Comparison of ENCODE assay signal across 31 cellular contexts in genomic region chr7:132723506-132724081, GRCh38.
"Had no signal": no experiment of that assay in that cellular context is flagged by ENCODE, and none has a peak within 500 bp of the region (broad histone marks: within the 10 kb centered on the region; RNA-seq: fewer than 3 reads in every experiment).

No MANE protein-coding gene starts in this region.

- H3K27me3 ChIP-seq: heart left ventricle, left lung, sigmoid colon, stomach, thyroid gland, upper lobe of left lung, vagina had no signal

- H3K36me3 ChIP-seq: heart left ventricle, left lung, lower lobe of right lung, sigmoid colon, stomach, thyroid gland, upper lobe of left lung, vagina had no signal

- DNase-seq: activated CD4-positive, alpha-beta memory T cell treated with anti-CD3 and anti-CD28 coated beads, Interleukin-2, amount 10 ng/mL, durations not matched to agents 7 days and 5 days; activated CD4-positive, alpha-beta T cell treated with anti-CD3 and anti-CD28 coated beads for 1 hour; activated CD4-positive, alpha-beta T cell treated with anti-CD3 and anti-CD28 coated beads, Interleukin-2, amount 10 ng/mL, durations not matched to agents 7 days and 5 days; activated CD8-positive, alpha-beta memory T cell treated with anti-CD3 and anti-CD28 coated beads, Interleukin-2, amount 50 U/mL, for 48 hours; activated gamma-delta T cell treated with Interleukin-2 at 50 U/mL for 16 hours; activated naive CD4-positive, alpha-beta T cell treated with anti-CD3 and anti-CD28 coated beads, Interleukin-2, amount 50 U/mL, for 16 hours; activated T-cell treated with anti-CD3 and anti-CD28 coated beads, Interleukin-2, amount 50 U/mL, for 24 hours; amniotic stem cell; dermis blood vessel endothelial cell; effector CD8-positive, alpha-beta T cell; heart left ventricle; hypothalamus; kidney glomerular epithelial cell; left lung; lower lobe of right lung; mesendoderm; sigmoid colon; small intestine; stimulated activated CD4-positive, alpha-beta T cell treated with anti-CD3 and anti-CD28 coated beads, Interleukin-4, amount 100 ng/mL, for 4 hours; stimulated activated CD8-positive, alpha-beta memory T cell treated with anti-CD3 and anti-CD28 coated beads, Interleukin-4, amount 100 ng/mL, for 48 hours; stimulated activated naive B cell treated with anti-CD40 and anti-IgM and Interleukin-4, amounts not matched to agents 10 μg/mL and 1 μg/mL and 100 μg/mL, for 72 hours; stomach; T-helper 9 cell; thyroid gland; upper lobe of left lung had no signal

- FAIRE-seq: bronchial epithelial cell, colon, endometrium, small intestine had no signal

- H3K9me3 ChIP-seq: lower lobe of right lung, thyroid gland, vagina had no signal

- H3K4me3 ChIP-seq: heart left ventricle, left lung, lower lobe of right lung, sigmoid colon, stomach, thyroid gland, upper lobe of left lung, vagina had no signal

- H3K27ac ChIP-seq: epithelial cell of prostate, heart left ventricle, left lung, lower lobe of right lung, sigmoid colon, stomach, thyroid gland, upper lobe of left lung, vagina had no signal

- ATAC-seq: activated T-helper 17 cell treated with anti-CD3 and anti-CD28 coated beads, Interleukin-2, amount 50 U/mL, for 72 hours; heart left ventricle; left lung; lower lobe of right lung; stimulated activated naive B cell treated with anti-CD40 and anti-IgM and Interleukin-4, amounts not matched to agents 10 μg/mL and 1 μg/mL and 100 μg/mL, for 72 hours had no signal

- H3K4me1 ChIP-seq: heart left ventricle, left lung, lower lobe of right lung, sigmoid colon, stomach, thyroid gland, upper lobe of left lung, vagina had no signal
